ENCODE assay signal across 8 cellular contexts in the genomic region with DNA sequence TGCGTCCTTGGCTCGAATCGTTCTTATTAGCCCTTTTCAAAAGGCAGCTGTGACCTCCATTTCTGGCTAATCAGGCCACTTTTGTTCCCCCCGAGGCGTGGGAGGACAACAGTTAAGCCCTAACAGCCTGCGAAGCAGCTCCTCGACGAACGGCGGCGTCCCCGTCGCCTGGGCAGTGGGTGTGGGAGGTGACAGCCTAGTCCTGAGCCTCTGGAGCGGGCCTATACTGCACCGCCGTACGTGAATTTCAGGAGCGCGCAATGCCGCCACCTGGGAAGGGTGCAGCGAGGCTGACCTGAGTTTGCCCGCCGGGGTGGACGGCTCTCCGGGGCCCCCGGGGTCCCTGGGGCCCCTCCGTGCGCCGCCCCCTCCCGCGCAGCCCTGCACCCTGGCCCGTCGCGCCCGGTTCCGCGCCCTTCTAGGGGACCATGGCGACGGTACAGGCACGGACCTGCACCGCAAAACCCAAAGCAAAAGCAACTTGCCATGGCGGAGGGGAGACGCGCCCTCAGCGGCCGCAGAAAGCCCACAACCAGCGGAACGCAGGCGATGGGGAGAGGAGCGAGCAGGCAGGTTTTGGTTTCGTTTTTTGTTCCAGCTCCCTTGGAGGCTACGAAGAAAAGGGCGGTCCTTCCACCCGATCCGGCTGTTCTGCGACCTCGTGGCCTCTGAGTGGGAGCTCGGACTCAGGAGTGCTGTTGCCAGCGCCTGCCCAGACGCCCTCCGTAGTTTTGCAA. TPM values are rescaled to one million over a fixed set of nuclear protein-coding genes. Genes with fewer than 3 reads are reported as not detected.
DNase-seq lines count a peak whose midpoint lies in the region; ATAC-seq and TF ChIP-seq lines count a peak whose summit lies in the region.

A gene (minus strand): TSS at position 624 of the 737 bp plus-strand sequence. CDS start 136 bp downstream, at position 488.

- H3K79me2 ChIP-seq in DND-41 (ENCODE audit: insufficient read depth, low read length), result peaks cover 16% of the 10 kb centered on the region
- H3K79me2 ChIP-seq in neural cell (replicated peaks; ENCODE audit: insufficient read depth, low read length), result no peaks in the 10 kb centered on the region

- H3K4me2 ChIP-seq in DND-41 (ENCODE audit: insufficient read depth, low read length) (peak within 1 kb of the TSS; percentile 75), neural cell (ENCODE audit: low read length) (no peak within 1 kb of the TSS)

- peak within 1 kb of the TSS; percentile 95 for H3K9ac ChIP-seq in DND-41 (ENCODE audit: low read depth, low read length)
- no peak within 1 kb of the TSS for H3K9ac ChIP-seq in neural cell (ENCODE audit: low read length)

- H3K27me3 Mint-ChIP-seq in stimulated activated naive CD8-positive, alpha-beta T cell treated with anti-CD3 and anti-CD28 coated beads, Interleukin-15, amount 100 ng/mL, for 72 hours, result no peaks in the 10 kb centered on the region

- peak within 1 kb of the TSS; percentile 92 to 93 for H3K4me3 Mint-ChIP-seq in stimulated activated naive CD8-positive, alpha-beta T cell treated with anti-CD3 and anti-CD28 coated beads, Interleukin-15, amount 100 ng/mL, for 72 hours

- H3K4me1 Mint-ChIP-seq in stimulated activated naive CD8-positive, alpha-beta T cell treated with anti-CD3 and anti-CD28 coated beads, Interleukin-15, amount 100 ng/mL, for 72 hours, result peaks cover 21% of the 10 kb centered on the region

- DNase-seq in DND-41, result peak; percentile 90
- DNase-seq in KG1 (lab: John Stamatoyannopoulos, UW), result peak; percentile 80
- DNase-seq in RKO (ENCODE audit: low spot score), result peak; percentile 90
- DNase-seq in activated effector memory CD4-positive, alpha-beta T cell treated with anti-CD3 and anti-CD28 coated beads, Interleukin-2, amount 50 U/mL, for 16 hours, result peak; percentile 93
- peak; percentile 96 for DNase-seq in fibroblast of villous mesenchyme (ENCODE audit: low read depth)
- peak; percentile 78 to 88 for DNase-seq in stimulated activated naive CD8-positive, alpha-beta T cell treated with anti-CD3 and anti-CD28 coated beads, Interleukin-15, amount 100 ng/mL, for 72 hours

- TF ChIP-seq CTCF in DND-41 (IDR thresholded peaks at IDR 0.05; ENCODE audit: borderline replicate concordance, extremely low read depth, low read length, poor library complexity, severe bottlenecking) (no peak), fibroblast of villous mesenchyme (IDR thresholded peaks at IDR 0.05; ENCODE audit: insufficient read depth, low read depth, low read length) (no peak), neural cell (IDR thresholded peaks at IDR 0.05; ENCODE audit: poor library complexity, severe bottlenecking) (no peak)

- H3K27me3 ChIP-seq in DND-41 (ENCODE audit: insufficient read depth, low read length, poor library complexity), result no peaks in the 10 kb centered on the region
- no peaks in the 10 kb centered on the region for H3K27me3 ChIP-seq in neural cell (ENCODE audit: insufficient read depth, low read depth, low read length)

- H3K9me3 ChIP-seq in DND-41 (ENCODE audit: insufficient read depth, low read length, severe bottlenecking) (no peaks in the 10 kb centered on the region), neural cell (ENCODE audit: low read length) (no peaks in the 10 kb centered on the region)

- peak within 1 kb of the TSS; percentile 94 for H3K27ac ChIP-seq in DND-41 (ENCODE audit: low read length)
- no peak within 1 kb of the TSS for H3K27ac ChIP-seq in neural cell (ENCODE audit: low read length)

- no peak for TF ChIP-seq RAD21 in neural cell (conservative IDR thresholded peaks at IDR 0.05)

- ATAC-seq in DND-41 (ENCODE audit: insufficient read depth, low read depth) (peak; percentile 89), GM21723 (IDR thresholded peaks at IDR 0.05; ENCODE audit: unreplicated experiment) (peak; percentile 96)
- ATAC-seq in stimulated activated naive CD8-positive, alpha-beta T cell treated with anti-CD3 and anti-CD28 coated beads, Interleukin-15, amount 100 ng/mL, for 72 hours, result peak; percentile 92

- H3F3A ChIP-seq in neural cell (ENCODE audit: insufficient read depth, low read length, poor library complexity, severe bottlenecking), result no peaks in the 10 kb centered on the region

- H3K4me3 ChIP-seq in DND-41 (ENCODE audit: low read depth in 1 of 2, low read length in 2 of 2), result peak within 1 kb of the TSS; percentile 72 to 79
- H3K4me3 ChIP-seq in fibroblast of villous mesenchyme (ENCODE audit: low read depth, low read length), result peak within 1 kb of the TSS; percentile 78
- peak within 1 kb of the TSS; percentile 28 for H3K4me3 ChIP-seq in neural cell (ENCODE audit: low read length)

- no peaks in the 10 kb centered on the region for H3K9me3 Mint-ChIP-seq in stimulated activated naive CD8-positive, alpha-beta T cell treated with anti-CD3 and anti-CD28 coated beads, Interleukin-15, amount 100 ng/mL, for 72 hours

- H2AFZ ChIP-seq in DND-41 (ENCODE audit: low read depth, low read length) (peak within 1 kb of the TSS; percentile 84), neural cell (ENCODE audit: low read depth, low read length) (no peak within 1 kb of the TSS)

- H3K4me1 ChIP-seq in DND-41 (ENCODE audit: insufficient read depth, low read length), result peaks cover 23% of the 10 kb centered on the region

- H4K20me1 ChIP-seq in DND-41 (ENCODE audit: insufficient read depth, low read length), result no peaks in the 10 kb centered on the region
- H4K20me1 ChIP-seq in neural cell (ENCODE audit: insufficient read depth), result no peaks in the 10 kb centered on the region

- TF ChIP-seq EP300 in neural cell (conservative IDR thresholded peaks at IDR 0.05; ENCODE audit: poor library complexity, severe bottlenecking), result no peak

- peak within 1 kb of the TSS; percentile 98 to 99 for H3K27ac Mint-ChIP-seq in stimulated activated naive CD8-positive, alpha-beta T cell treated with anti-CD3 and anti-CD28 coated beads, Interleukin-15, amount 100 ng/mL, for 72 hours

- H3K36me3 ChIP-seq in DND-41 (ENCODE audit: insufficient read depth, low read length) (no peaks in the 10 kb centered on the region; the same call in 1 of the 2 replicates), neural cell (ENCODE audit: insufficient read depth, low read length) (no peaks in the 10 kb centered on the region)

- no peaks in the 10 kb centered on the region for H3K9me2 ChIP-seq in neural cell (ENCODE audit: insufficient read depth, low read length)

TF ChIP-seq in neural cell, 6 proteins besides CTCF, POLR2A, EP300 and RAD21:
- no peak for TF ChIP-seq SMC3 (conservative IDR thresholded peaks at IDR 0.05; ENCODE audit: poor library complexity)
- TF ChIP-seq TAF1 (IDR thresholded peaks at IDR 0.05; ENCODE audit: low read depth), result no peak
- no peak for TF ChIP-seq MXI1 (conservative IDR thresholded peaks at IDR 0.05; ENCODE audit: poor library complexity, severe bottlenecking)
- no peak for TF ChIP-seq EZH2 (IDR thresholded peaks at IDR 0.05; ENCODE audit: borderline replicate concordance, insufficient read depth, low read length, poor library complexity, severe bottlenecking)
- TF ChIP-seq, protein P1, sequence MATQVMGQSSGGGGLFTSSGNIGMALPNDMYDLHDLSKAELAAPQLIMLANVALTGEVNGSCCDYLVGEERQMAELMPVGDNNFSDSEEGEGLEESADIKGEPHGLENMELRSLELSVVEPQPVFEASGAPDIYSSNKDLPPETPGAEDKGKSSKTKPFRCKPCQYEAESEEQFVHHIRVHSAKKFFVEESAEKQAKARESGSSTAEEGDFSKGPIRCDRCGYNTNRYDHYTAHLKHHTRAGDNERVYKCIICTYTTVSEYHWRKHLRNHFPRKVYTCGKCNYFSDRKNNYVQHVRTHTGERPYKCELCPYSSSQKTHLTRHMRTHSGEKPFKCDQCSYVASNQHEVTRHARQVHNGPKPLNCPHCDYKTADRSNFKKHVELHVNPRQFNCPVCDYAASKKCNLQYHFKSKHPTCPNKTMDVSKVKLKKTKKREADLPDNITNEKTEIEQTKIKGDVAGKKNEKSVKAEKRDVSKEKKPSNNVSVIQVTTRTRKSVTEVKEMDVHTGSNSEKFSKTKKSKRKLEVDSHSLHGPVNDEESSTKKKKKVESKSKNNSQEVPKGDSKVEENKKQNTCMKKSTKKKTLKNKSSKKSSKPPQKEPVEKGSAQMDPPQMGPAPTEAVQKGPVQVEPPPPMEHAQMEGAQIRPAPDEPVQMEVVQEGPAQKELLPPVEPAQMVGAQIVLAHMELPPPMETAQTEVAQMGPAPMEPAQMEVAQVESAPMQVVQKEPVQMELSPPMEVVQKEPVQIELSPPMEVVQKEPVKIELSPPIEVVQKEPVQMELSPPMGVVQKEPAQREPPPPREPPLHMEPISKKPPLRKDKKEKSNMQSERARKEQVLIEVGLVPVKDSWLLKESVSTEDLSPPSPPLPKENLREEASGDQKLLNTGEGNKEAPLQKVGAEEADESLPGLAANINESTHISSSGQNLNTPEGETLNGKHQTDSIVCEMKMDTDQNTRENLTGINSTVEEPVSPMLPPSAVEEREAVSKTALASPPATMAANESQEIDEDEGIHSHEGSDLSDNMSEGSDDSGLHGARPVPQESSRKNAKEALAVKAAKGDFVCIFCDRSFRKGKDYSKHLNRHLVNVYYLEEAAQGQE (IDR thresholded peaks at IDR 0.05; ENCODE audit: borderline replicate concordance), result no peak

RNA-seq across cellular contexts. Expression of the gene that starts here (rescaled TPM):
- 4.2 and 4.7 TPM in 2 replicates for total RNA-seq in fibroblast of villous mesenchyme
- polyA plus RNA-seq in neural cell, result not detected in 2 replicates
- polyA minus RNA-seq in neural cell, result not detected in 2 replicates

Comparison
In these comparisons a context has a peak if more than half of its experiments do, and no peak if none do; other contexts are left out.
1. H3K4me3 ChIP-seq: peak in every context shown above with its lines; median percentile 78 in fibroblast of villous mesenchyme; 76 in DND-41; 28 in neural cell.